ENCODE assay signal across 8 cellular contexts in genomic region chr18:34222396-34223163, GRCh38.
DNase-seq lines count a peak whose midpoint lies in the region; ATAC-seq and TF ChIP-seq lines count a peak whose summit lies in the region.

No MANE protein-coding gene starts in this region.

- H3K9me3 Mint-ChIP-seq in effector memory CD8-positive, alpha-beta T cell: peaks cover 0 to 4% of the 10 kb centered on the region in 2 donors

- H3K4me3 Mint-ChIP-seq in effector memory CD8-positive, alpha-beta T cell: no peak overlapping the region

- H3K27ac ChIP-seq in brain microvascular endothelial cell: no peak overlapping the region

- DNase-seq in NCI-H2029 (lab: John Stamatoyannopoulos, UW): peak; percentile 53
- DNase-seq in brain microvascular endothelial cell: no peak
- DNase-seq in kidney glomerular epithelial cell (lab: John Stamatoyannopoulos, UW): peak; percentile 2
- DNase-seq in superior temporal gyrus (ENCODE audit: extremely low spot score): peak; percentile 50
- DNase-seq in NCI-H2107 treated with DMSO at 0.1 percent for 48 hours (lab: John Stamatoyannopoulos, UW; ENCODE audit: unreplicated experiment): no peak
- DNase-seq in NOMO-1 (lab: John Stamatoyannopoulos, UW; ENCODE audit: unreplicated experiment in 2 of 2): no peak
- no peak for DNase-seq in effector memory CD8-positive, alpha-beta T cell

- no peak for TF ChIP-seq CTCF in brain microvascular endothelial cell (IDR thresholded peaks at IDR 0.05; ENCODE audit: low read depth, low read length, missing control alignments)

- no peaks in the 10 kb centered on the region for H3K36me3 ChIP-seq in brain microvascular endothelial cell (replicated peaks)

- H3K27me3 ChIP-seq in brain microvascular endothelial cell (replicated peaks): peaks cover 44% of the 10 kb centered on the region

- H3K36me3 Mint-ChIP-seq in effector memory CD8-positive, alpha-beta T cell (ENCODE audit: insufficient read depth): no peaks in the 10 kb centered on the region

- no peaks in the 10 kb centered on the region for H3K4me1 Mint-ChIP-seq in effector memory CD8-positive, alpha-beta T cell (ENCODE audit: low read depth in 2 of 2)

- H3K27ac Mint-ChIP-seq in effector memory CD8-positive, alpha-beta T cell: no peak overlapping the region

- H3K4me3 ChIP-seq in brain microvascular endothelial cell (ENCODE audit: low read depth, low read length): peak overlapping the region; percentile 52

- peaks cover 0 to 20% of the 10 kb centered on the region in 2 donors for H3K27me3 Mint-ChIP-seq in effector memory CD8-positive, alpha-beta T cell

- in situ Hi-C loops in brain microvascular endothelial cell (cut with HindIII; ENCODE audit: low pct_ligation_motif_present, low sequenced_read_pairs): no loop called here

- peak; percentile 41 for ATAC-seq in GM19468 (IDR thresholded peaks at IDR 0.05; ENCODE audit: extremely low read depth, unreplicated experiment)
- ATAC-seq in effector memory CD8-positive, alpha-beta T cell (replicated peaks): no peak

Comparison
In these comparisons a context has a peak if more than half of its experiments do, and no peak if none do; other contexts are left out.
1. DNase-seq: peak in NCI-H2029 (single experiment), kidney glomerular epithelial cell (single experiment) and superior temporal gyrus (single experiment); none in brain microvascular endothelial cell (single experiment), NCI-H2107 treated with DMSO at 0.1 percent for 48 hours (single experiment), NOMO-1 (0 of 2) and effector memory CD8-positive, alpha-beta T cell (0 of 3).